22 cellular contexts compared by ENCODE assay signal in genomic region chr3:2024037-2024436, GRCh38.
DNase-seq lines count a peak whose midpoint lies in the region; ATAC-seq and TF ChIP-seq lines count a peak whose summit lies in the region.
"Had no signal": no experiment of that assay in that cellular context is flagged by ENCODE, and none has a peak within 500 bp of the region (broad histone marks: within the 10 kb centered on the region; RNA-seq: fewer than 3 reads in every experiment).

No MANE protein-coding gene starts in this region.

- no peak overlapping the region for H4K8ac ChIP-seq in trophoblast cell (ENCODE audit: low read depth, low read length)

- H3K9ac ChIP-seq in trophoblast cell (ENCODE audit: low read length), result no peak overlapping the region

- DNase-seq in NCI-H82 (lab: John Stamatoyannopoulos, UW) (peak; percentile 70), NCI-H82 treated with DMSO at 0.1 percent for 48 hours (lab: John Stamatoyannopoulos, UW; ENCODE audit: unreplicated experiment) (no peak), NCI-H146 treated with DMSO at 0.1 percent for 48 hours (lab: John Stamatoyannopoulos, UW; ENCODE audit: unreplicated experiment) (peak; percentile 27), trophoblast cell (no peak), GM23338 (ENCODE audit: low spot score) (no peak), WTC11 (ENCODE audit: low spot score) (no peak)
- DNase-seq: activated CD4-positive, alpha-beta T cell treated with anti-CD3 and anti-CD28 coated beads, Interleukin-2, amount 50 U/mL, for 48 hours; activated naive CD4-positive, alpha-beta T cell treated with anti-CD3 and anti-CD28 coated beads for 36 hours; activated T-cell treated with anti-CD3 and anti-CD28 coated beads for 4 hours; anterior cingulate cortex; hippocampal formation; kidney; NCI-H2171 treated with DMSO at 0.1 percent for 48 hours; small intestine; stimulated activated CD4-positive, alpha-beta T cell treated with anti-CD3 and anti-CD28 coated beads, Interleukin-4, amount 100 ng/mL, for 4 hours; T-helper 1 cell; WERI-Rb-1 had no signal

- H3K9me3 ChIP-seq in trophoblast cell (ENCODE audit: insufficient read depth, low read depth, low read length), result no peaks in the 10 kb centered on the region

- POLR2A ChIA-PET in WTC11 (lab: Charles Lee), result no interaction called here

- H3K79me2 ChIP-seq in trophoblast cell (ENCODE audit: control insufficient read depth, insufficient read depth, low read length, poor library complexity) (no peaks in the 10 kb centered on the region), GM23338 (replicated peaks; ENCODE audit: insufficient read depth) (no peaks in the 10 kb centered on the region)

- H3F3A ChIP-seq in GM23338 (replicated peaks; ENCODE audit: low read depth), result no peaks in the 10 kb centered on the region

- no peak overlapping the region for H3K4ac ChIP-seq in trophoblast cell (ENCODE audit: low read depth, low read length)

- H3K27ac Mint-ChIP-seq in GM23338 (no peak overlapping the region), WTC11 (no peak overlapping the region)
- H3K27ac Mint-ChIP-seq: activated naive CD4-positive, alpha-beta T cell treated with anti-CD3 and anti-CD28 coated beads for 36 hours; nephron; progenitor cell of endocrine pancreas had no signal

- H4K91ac ChIP-seq in trophoblast cell (ENCODE audit: low read depth, low read length), result no peak overlapping the region

- H3K4me2 ChIP-seq in trophoblast cell (ENCODE audit: low read length) (no peak overlapping the region), GM23338 (no peak overlapping the region)

- H3K9me3 Mint-ChIP-seq in GM23338, result peaks cover 95% of the 10 kb centered on the region
- H3K9me3 Mint-ChIP-seq in WTC11, result peaks cover 76% of the 10 kb centered on the region
- H3K9me3 Mint-ChIP-seq: nephron had no signal

- H3K4me1 ChIP-seq in trophoblast cell (ENCODE audit: control insufficient read depth in 1 of 2, insufficient read depth in 2 of 2, low read length in 2 of 2) (no peaks in the 10 kb centered on the region), GM23338 (ENCODE audit: insufficient read depth) (no peaks in the 10 kb centered on the region)

- H2AFZ ChIP-seq in trophoblast cell (ENCODE audit: insufficient read depth, low read length, poor library complexity) (no peak overlapping the region), GM23338 (no peak overlapping the region)

- no peak overlapping the region for H3K4me3 ChIP-seq in trophoblast cell (ENCODE audit: low read depth, low read length)
- H3K4me3 ChIP-seq in GM23338, result no peak overlapping the region

- H3K18ac ChIP-seq in trophoblast cell (ENCODE audit: low read length), result no peak overlapping the region

- no peak for ATAC-seq in GM23338
- ATAC-seq in GM19023 (IDR thresholded peaks at IDR 0.05; ENCODE audit: unreplicated experiment), result no peak
- no peak for ATAC-seq in WTC11
- ATAC-seq: Right ventricle myocardium inferior had no signal

- no peaks in the 10 kb centered on the region for H3K4me1 Mint-ChIP-seq in GM23338
- no peaks in the 10 kb centered on the region for H3K4me1 Mint-ChIP-seq in WTC11
- H3K4me1 Mint-ChIP-seq: nephron had no signal

- H3K14ac ChIP-seq in trophoblast cell (ENCODE audit: low read length), result no peak overlapping the region

- no peaks in the 10 kb centered on the region for H3K9me2 ChIP-seq in GM23338 (ENCODE audit: insufficient read depth)

- H4K12ac ChIP-seq in trophoblast cell (ENCODE audit: low read depth, low read length), result no peak overlapping the region

- H3K27ac ChIP-seq in VCaP (peak overlapping the region; percentile 78), trophoblast cell (ENCODE audit: low read depth, low read length) (no peak overlapping the region), GM23338 (ENCODE audit: low read depth) (no peak overlapping the region)
- H3K27ac ChIP-seq: WERI-Rb-1 had no signal

- no peaks in the 10 kb centered on the region for H3K79me1 ChIP-seq in trophoblast cell (ENCODE audit: low read length)

- H3K36me3 ChIP-seq in trophoblast cell (ENCODE audit: control insufficient read depth in 1 of 2, insufficient read depth in 2 of 2, low read length in 2 of 2) (no peaks in the 10 kb centered on the region), GM23338 (ENCODE audit: insufficient read depth) (no peaks in the 10 kb centered on the region)
- H3K36me3 ChIP-seq: WERI-Rb-1 had no signal

- H3K27me3 Mint-ChIP-seq in GM23338 (ENCODE audit: insufficient read depth, low read depth, poor library complexity) (no peaks in the 10 kb centered on the region), WTC11 (ENCODE audit: low read depth) (peaks cover 8% of the 10 kb centered on the region)
- H3K27me3 Mint-ChIP-seq: progenitor cell of endocrine pancreas had no signal

- H3K36me3 Mint-ChIP-seq in GM23338 (ENCODE audit: low read depth) (peaks cover 19% of the 10 kb centered on the region; the same call in 2 of the 3 replicates), WTC11 (peaks cover 56% of the 10 kb centered on the region)

- CTCF ChIA-PET in WTC11 (lab: Charles Lee), result no interaction called here

- H2BK5ac ChIP-seq in trophoblast cell (ENCODE audit: low read depth, low read length, poor library complexity), result no peak overlapping the region

- H2BK120ac ChIP-seq in trophoblast cell (ENCODE audit: insufficient read depth, low read length, poor library complexity), result no peak overlapping the region

- H3K4me3 Mint-ChIP-seq in GM23338 (no peak overlapping the region), WTC11 (no peak overlapping the region)
- H3K4me3 Mint-ChIP-seq: activated naive CD4-positive, alpha-beta T cell treated with anti-CD3 and anti-CD28 coated beads for 36 hours; nephron had no signal

- no peak for TF ChIP-seq CTCF in VCaP (conservative IDR thresholded peaks at IDR 0.05)
- no peak for TF ChIP-seq CTCF in GM23338 (conservative IDR thresholded peaks at IDR 0.05; ENCODE audit: low read depth in 2 of 2)
- no peak for TF ChIP-seq CTCF in WTC11 (IDR thresholded peaks at IDR 0.05)

- no peaks in the 10 kb centered on the region for H4K20me1 ChIP-seq in GM23338 (replicated peaks; ENCODE audit: insufficient read depth)

- WGBS in trophoblast cell (ENCODE audit: extremely low coverage, insufficient coverage, insufficient read length), result no CpG with 5 or more reads among the region's 3 CpGs

- H3K23ac ChIP-seq in trophoblast cell (ENCODE audit: low read length), result peak overlapping the region; percentile 33

- no peak overlapping the region for H2BK12ac ChIP-seq in trophoblast cell (ENCODE audit: low read length)

- H2AK5ac ChIP-seq in trophoblast cell (ENCODE audit: low read length), result no peak overlapping the region

- H3K27me3 ChIP-seq in trophoblast cell (ENCODE audit: insufficient read depth, low read length) (no peaks in the 10 kb centered on the region), GM23338 (ENCODE audit: insufficient read depth) (no peaks in the 10 kb centered on the region)

TF ChIP-seq in GM23338, 12 proteins besides CTCF, POLR2A, EP300 and RAD21 (continues in another document):
- TF ChIP-seq, protein P1, sequence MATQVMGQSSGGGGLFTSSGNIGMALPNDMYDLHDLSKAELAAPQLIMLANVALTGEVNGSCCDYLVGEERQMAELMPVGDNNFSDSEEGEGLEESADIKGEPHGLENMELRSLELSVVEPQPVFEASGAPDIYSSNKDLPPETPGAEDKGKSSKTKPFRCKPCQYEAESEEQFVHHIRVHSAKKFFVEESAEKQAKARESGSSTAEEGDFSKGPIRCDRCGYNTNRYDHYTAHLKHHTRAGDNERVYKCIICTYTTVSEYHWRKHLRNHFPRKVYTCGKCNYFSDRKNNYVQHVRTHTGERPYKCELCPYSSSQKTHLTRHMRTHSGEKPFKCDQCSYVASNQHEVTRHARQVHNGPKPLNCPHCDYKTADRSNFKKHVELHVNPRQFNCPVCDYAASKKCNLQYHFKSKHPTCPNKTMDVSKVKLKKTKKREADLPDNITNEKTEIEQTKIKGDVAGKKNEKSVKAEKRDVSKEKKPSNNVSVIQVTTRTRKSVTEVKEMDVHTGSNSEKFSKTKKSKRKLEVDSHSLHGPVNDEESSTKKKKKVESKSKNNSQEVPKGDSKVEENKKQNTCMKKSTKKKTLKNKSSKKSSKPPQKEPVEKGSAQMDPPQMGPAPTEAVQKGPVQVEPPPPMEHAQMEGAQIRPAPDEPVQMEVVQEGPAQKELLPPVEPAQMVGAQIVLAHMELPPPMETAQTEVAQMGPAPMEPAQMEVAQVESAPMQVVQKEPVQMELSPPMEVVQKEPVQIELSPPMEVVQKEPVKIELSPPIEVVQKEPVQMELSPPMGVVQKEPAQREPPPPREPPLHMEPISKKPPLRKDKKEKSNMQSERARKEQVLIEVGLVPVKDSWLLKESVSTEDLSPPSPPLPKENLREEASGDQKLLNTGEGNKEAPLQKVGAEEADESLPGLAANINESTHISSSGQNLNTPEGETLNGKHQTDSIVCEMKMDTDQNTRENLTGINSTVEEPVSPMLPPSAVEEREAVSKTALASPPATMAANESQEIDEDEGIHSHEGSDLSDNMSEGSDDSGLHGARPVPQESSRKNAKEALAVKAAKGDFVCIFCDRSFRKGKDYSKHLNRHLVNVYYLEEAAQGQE (IDR thresholded peaks at IDR 0.05; ENCODE audit: unreplicated experiment), result no peak
- TF ChIP-seq JUNB (IDR thresholded peaks at IDR 0.05; ENCODE audit: unreplicated experiment), result no peak

TF ChIP-seq in WTC11, 78 proteins besides CTCF, POLR2A, EP300 and RAD21 (continues in another document):
- TF ChIP-seq FOXP1 (CRISPR knock-in tag; IDR thresholded peaks at IDR 0.05; ENCODE audit: borderline replicate concordance), result no peak

Comparison
In these comparisons a context has a peak if more than half of its experiments do, and no peak if none do; other contexts are left out.
1. DNase-seq: peak in NCI-H82 (single experiment) and NCI-H146 treated with DMSO at 0.1 percent for 48 hours (single experiment); none in NCI-H82 treated with DMSO at 0.1 percent for 48 hours (single experiment), trophoblast cell (0 of 2), GM23338 (single experiment) and WTC11 (single experiment).